ENCODE assay signal across 12 cellular contexts in genomic region chr16:57166951-57167350, GRCh38. TPM values are rescaled to one million over a fixed set of nuclear protein-coding genes. Genes with fewer than 3 reads are reported as not detected.
DNase-seq lines count a peak whose midpoint lies in the region; ATAC-seq and TF ChIP-seq lines count a peak whose summit lies in the region.
"Had no signal": no experiment of that assay in that cellular context is flagged by ENCODE, and none has a peak within 500 bp of the region (broad histone marks: within the 10 kb centered on the region; RNA-seq: fewer than 3 reads in every experiment).

No MANE protein-coding gene starts in this region.

- 77 to 81% methylated on average over 7 of the region's 7 CpGs for WGBS in sigmoid colon, 2 donors

- ATAC-seq in HG02870 (IDR thresholded peaks at IDR 0.05; ENCODE audit: unreplicated experiment) (peak; percentile 53), GM18870 (IDR thresholded peaks at IDR 0.05; ENCODE audit: unreplicated experiment) (no peak)

- TF ChIP-seq EP300 in sigmoid colon (IDR thresholded peaks at IDR 0.05) = no peak

- no peak overlapping the region for H3K27ac ChIP-seq in sigmoid colon

- in situ Hi-C loops in GM13976 (cut with MboI; ENCODE audit: low sequenced_read_pairs, unreplicated experiment) = loop anchor here (10.0 kb wide), 1 partner anchor 72 kb away; the partner anchor contains the start of gene CPNE2

- H3K36me3 ChIP-seq in sigmoid colon = peaks cover 8 to 86% (median 52%) of the 10 kb centered on the region in 4 donors

- H3K27me3 ChIP-seq in sigmoid colon = no peaks in the 10 kb centered on the region

- intact Hi-C loops in sigmoid colon (cut with DNase I) = no loop called here

- no peak overlapping the region for H3K4me3 ChIP-seq in sigmoid colon

- TF ChIP-seq CTCF in sigmoid colon (IDR thresholded peaks at IDR 0.05) (no peak), GM13976 (IDR thresholded peaks at IDR 0.05; ENCODE audit: borderline replicate concordance, control extremely low read depth, extremely low read depth, insufficient read depth, missing control alignments) (no peak)

- no peak for TF ChIP-seq POLR2A in sigmoid colon (IDR thresholded peaks at IDR 0.05)

- peaks cover 0 to 9% (median 3%) of the 10 kb centered on the region in 4 donors for H3K4me1 ChIP-seq in sigmoid colon
- H3K4me1 ChIP-seq: Caco-2 had no signal

- DNase-seq in amniotic epithelial cell (ENCODE audit: low read depth) = peak; percentile 68
- DNase-seq in globus pallidus (ENCODE audit: low spot score) = peak; percentile 55
- DNase-seq in sigmoid colon = peak; percentile 53
- no peak for DNase-seq in GM13976 (ENCODE audit: low spot score)
- DNase-seq in stimulated activated naive CD4-positive, alpha-beta T cell treated with Interleukin-2 at 50 U/mL for 16 hours (lab: John Stamatoyannopoulos, UW) = no peak
- no peak for DNase-seq in central memory CD4-positive, alpha-beta T cell
- DNase-seq: activated CD4-positive, alpha-beta T cell treated with anti-CD3 and anti-CD28 coated beads for 48 hours; activated naive CD4-positive, alpha-beta T cell treated with anti-CD3 and anti-CD28 coated beads, Interleukin-2, amount 10 ng/mL, durations not matched to agents 7 days and 5 days; Caco-2; NCI-H446 treated with DMSO at 0.1 percent for 48 hours had no signal

- H3K9me3 ChIP-seq in sigmoid colon = no peaks in the 10 kb centered on the region
- H3K9me3 ChIP-seq: Caco-2 had no signal

RNA-seq across cellular contexts. Expression of gene PSME3IP1, which starts 18.9 kb away (rescaled TPM):
- 10 to 100 TPM; 60.1 to 81.3 (median 76.9) TPM for total RNA-seq in sigmoid colon
- 10 to 100 TPM; 70.5 to 75.4 (median 73.9) TPM for polyA plus RNA-seq in sigmoid colon

RNA-seq across cellular contexts. Expression of gene RSPRY1, which starts 19.2 kb away (rescaled TPM):
- 10 to 100 TPM; 30.6 to 42.7 (median 34.1) TPM for total RNA-seq in sigmoid colon
- 10 to 100 TPM; 12.6 to 17.8 (median 16.6) TPM for polyA plus RNA-seq in sigmoid colon

Comparison
In these comparisons a context has a peak if more than half of its experiments do, and no peak if none do; other contexts are left out.
1. DNase-seq: peak in amniotic epithelial cell (single experiment), globus pallidus (single experiment) and sigmoid colon (single experiment); none in GM13976 (single experiment), stimulated activated naive CD4-positive, alpha-beta T cell treated with Interleukin-2 at 50 U/mL for 16 hours (single experiment) and central memory CD4-positive, alpha-beta T cell (single experiment).